38 cellular contexts compared by ENCODE assay signal in genomic region chr10:101826852-101827434, GRCh38. TPM values are rescaled to one million over a fixed set of nuclear protein-coding genes. Genes with fewer than 3 reads are reported as not detected.
DNase-seq lines count a peak whose midpoint lies in the region; ATAC-seq and TF ChIP-seq lines count a peak whose summit lies in the region.
"Had no signal": no experiment of that assay in that cellular context is flagged by ENCODE, and none has a peak within 500 bp of the region (broad histone marks: within the 10 kb centered on the region; RNA-seq: fewer than 3 reads in every experiment).

No MANE protein-coding gene starts in this region.

- peaks cover 23% of the 10 kb centered on the region for H3K4me1 Mint-ChIP-seq in activated CD8-positive, alpha-beta memory T cell treated with anti-CD3 and anti-CD28 coated beads, Interleukin-2, amount 10 ng/mL, durations not matched to agents 7 days and 5 days
- H3K4me1 Mint-ChIP-seq in immature natural killer cell: peaks cover 21 to 31% of the 10 kb centered on the region in 2 donors
- H3K4me1 Mint-ChIP-seq in stimulated activated memory B cell treated with anti-CD40 and anti-IgM and Interleukin-4, amounts not matched to agents 10 μg/mL and 1 μg/mL and 100 μg/mL, for 72 hours: peaks cover 24% of the 10 kb centered on the region

- no peaks in the 10 kb centered on the region for H3K9me3 Mint-ChIP-seq in activated CD8-positive, alpha-beta memory T cell treated with anti-CD3 and anti-CD28 coated beads, Interleukin-2, amount 10 ng/mL, durations not matched to agents 7 days and 5 days (ENCODE audit: low read depth)
- peaks cover 0 to 2% (median 0%) of the 10 kb centered on the region in 6 donors for H3K9me3 Mint-ChIP-seq in immature natural killer cell
- H3K9me3 Mint-ChIP-seq in stimulated activated memory B cell treated with anti-CD40 and anti-IgM and Interleukin-4, amounts not matched to agents 10 μg/mL and 1 μg/mL and 100 μg/mL, for 72 hours: no peaks in the 10 kb centered on the region
- H3K9me3 Mint-ChIP-seq: activated CD4-positive, alpha-beta memory T cell treated with anti-CD3 and anti-CD28 coated beads for 36 hours; activated naive CD4-positive, alpha-beta T cell treated with anti-CD3 and anti-CD28 coated beads, Interleukin-2, amount 50 U/mL, for 72 hours; effector memory CD8-positive, alpha-beta T cell; HFFc6 had no signal

- no peak for ATAC-seq in activated CD8-positive, alpha-beta memory T cell treated with anti-CD3 and anti-CD28 coated beads, Interleukin-2, amount 10 ng/mL, durations not matched to agents 7 days and 5 days
- ATAC-seq in stimulated activated memory B cell treated with anti-CD40 and anti-IgM and Interleukin-4, amounts not matched to agents 10 μg/mL and 1 μg/mL and 100 μg/mL, for 72 hours: no peak
- no peak for ATAC-seq in GM18861 (IDR thresholded peaks at IDR 0.05; ENCODE audit: unreplicated experiment)
- ATAC-seq: activated CD4-positive, CD25-positive, alpha-beta regulatory T cell treated with anti-CD3 and anti-CD28 coated beads, Interleukin-2, amount 50 U/mL, for 24 hours; activated naive CD4-positive, alpha-beta T cell treated with anti-CD3 and anti-CD28 coated beads, Interleukin-2, amount 50 U/mL, for 72 hours; effector memory CD8-positive, alpha-beta T cell; naive thymus-derived CD8-positive, alpha-beta T cell had no signal

- peaks cover 3% of the 10 kb centered on the region for H3K36me3 Mint-ChIP-seq in activated CD8-positive, alpha-beta memory T cell treated with anti-CD3 and anti-CD28 coated beads, Interleukin-2, amount 10 ng/mL, durations not matched to agents 7 days and 5 days
- H3K36me3 Mint-ChIP-seq in immature natural killer cell: peaks cover 0 to 8% (median 0%) of the 10 kb centered on the region in 3 donors
- no peaks in the 10 kb centered on the region for H3K36me3 Mint-ChIP-seq in stimulated activated memory B cell treated with anti-CD40 and anti-IgM and Interleukin-4, amounts not matched to agents 10 μg/mL and 1 μg/mL and 100 μg/mL, for 72 hours
- H3K36me3 Mint-ChIP-seq: activated CD4-positive, alpha-beta memory T cell treated with anti-CD3 and anti-CD28 coated beads for 36 hours; activated naive CD4-positive, alpha-beta T cell treated with anti-CD3 and anti-CD28 coated beads, Interleukin-2, amount 50 U/mL, for 72 hours had no signal

- no peak for DNase-seq in activated CD8-positive, alpha-beta memory T cell treated with anti-CD3 and anti-CD28 coated beads, Interleukin-2, amount 10 ng/mL, durations not matched to agents 7 days and 5 days
- DNase-seq in activated CD8-positive, alpha-beta memory T cell treated with anti-CD3 and anti-CD28 coated beads, Interleukin-2, amount 50 U/mL, for 4 hours: no peak
- DNase-seq in GM20000 (ENCODE audit: low spot score): peak; percentile 2
- no peak for DNase-seq in immature natural killer cell
- DNase-seq in stimulated activated CD8-positive, alpha-beta memory T cell treated with anti-CD3 and anti-CD28 coated beads, Interleukin-4, amount 100 ng/mL, for 48 hours: no peak
- no peak for DNase-seq in NCI-H2171 treated with DMSO at 0.1 percent for 48 hours (lab: John Stamatoyannopoulos, UW)
- DNase-seq: activated CD4-positive, alpha-beta memory T cell treated with anti-CD3 and anti-CD28 coated beads for 36 hours; activated CD8-positive, alpha-beta memory T cell treated with anti-CD3 and anti-CD28 coated beads, Interleukin-2, amount 50 U/mL, for 48 hours; AML-193; anterior cingulate cortex; cortex of kidney; DMS 273 treated with DMSO at 0.1 percent for 48 hours; effector memory CD8-positive, alpha-beta T cell; GOT3; HFFc6; KBM-7; naive thymus-derived CD8-positive, alpha-beta T cell; NCI-H1092 treated with DMSO at 0.1 percent for 48 hours; NCI-H1694 treated with DMSO at 0.1 percent for 48 hours; NCI-H2171; NCI-H510A; RPMI8226; stimulated activated naive CD4-positive, alpha-beta T cell; upper lobe of left lung had no signal

- H3K27me3 Mint-ChIP-seq in activated CD8-positive, alpha-beta memory T cell treated with anti-CD3 and anti-CD28 coated beads, Interleukin-2, amount 10 ng/mL, durations not matched to agents 7 days and 5 days: no peaks in the 10 kb centered on the region
- peaks cover 9 to 21% (median 18%) of the 10 kb centered on the region in 3 donors for H3K27me3 Mint-ChIP-seq in immature natural killer cell (ENCODE audit: low read depth in 3 of 3)
- no peaks in the 10 kb centered on the region for H3K27me3 Mint-ChIP-seq in stimulated activated memory B cell treated with anti-CD40 and anti-IgM and Interleukin-4, amounts not matched to agents 10 μg/mL and 1 μg/mL and 100 μg/mL, for 72 hours
- H3K27me3 Mint-ChIP-seq: activated CD4-positive, alpha-beta memory T cell treated with anti-CD3 and anti-CD28 coated beads for 36 hours; effector memory CD8-positive, alpha-beta T cell had no signal

- H3K4me3 Mint-ChIP-seq in activated CD8-positive, alpha-beta memory T cell treated with anti-CD3 and anti-CD28 coated beads, Interleukin-2, amount 10 ng/mL, durations not matched to agents 7 days and 5 days: no peak overlapping the region
- peak overlapping the region in 3 of 5 donors; percentile 1 to 60 (median 50) for H3K4me3 Mint-ChIP-seq in immature natural killer cell
- peak overlapping the region; percentile 4 for H3K4me3 Mint-ChIP-seq in stimulated activated memory B cell treated with anti-CD40 and anti-IgM and Interleukin-4, amounts not matched to agents 10 μg/mL and 1 μg/mL and 100 μg/mL, for 72 hours
- H3K4me3 Mint-ChIP-seq: activated CD4-positive, alpha-beta memory T cell treated with anti-CD3 and anti-CD28 coated beads for 36 hours; effector memory CD8-positive, alpha-beta T cell; HFFc6 had no signal

- H3K27ac Mint-ChIP-seq in activated CD8-positive, alpha-beta memory T cell treated with anti-CD3 and anti-CD28 coated beads, Interleukin-2, amount 10 ng/mL, durations not matched to agents 7 days and 5 days: peak overlapping the region; percentile 2
- peak overlapping the region in 1 of 6 donors; percentile 37 for H3K27ac Mint-ChIP-seq in immature natural killer cell
- H3K27ac Mint-ChIP-seq in stimulated activated memory B cell treated with anti-CD40 and anti-IgM and Interleukin-4, amounts not matched to agents 10 μg/mL and 1 μg/mL and 100 μg/mL, for 72 hours: peak overlapping the region; percentile 38
- H3K27ac Mint-ChIP-seq: activated CD4-positive, alpha-beta memory T cell treated with anti-CD3 and anti-CD28 coated beads for 36 hours; activated naive CD4-positive, alpha-beta T cell treated with anti-CD3 and anti-CD28 coated beads, Interleukin-2, amount 50 U/mL, for 72 hours; HFFc6 had no signal

- no peak for TF ChIP-seq CTCF in GM20000 (IDR thresholded peaks at IDR 0.05; ENCODE audit: extremely low read depth, missing control alignments)

- CTCF ChIA-PET in activated CD8-positive, alpha-beta memory T cell treated with anti-CD3 and anti-CD28 coated beads, Interleukin-2, amount 10 ng/mL, durations not matched to agents 7 days and 5 days (lab: Charles Lee): interaction anchor here (1.0 to 2.1 kb wide), 3 partner anchors 9 to 14 kb away, joined by 3 to 10 read pairs (median 7); no protein-coding TSS in a partner anchor

RNA-seq across cellular contexts. Expression of gene OGA, which starts 8.7 kb away (rescaled TPM):
- 100 to 1,000 TPM; 120 to 139 TPM for total RNA-seq in activated CD8-positive, alpha-beta memory T cell treated with anti-CD3 and anti-CD28 coated beads, Interleukin-2, amount 10 ng/mL, durations not matched to agents 7 days and 5 days
- 10 to 100 TPM; 32.0 to 57.0 (median 46.6) TPM for polyA plus RNA-seq in immature natural killer cell

RNA-seq across cellular contexts. Expression of gene KCNIP2, which starts 16.7 kb away (rescaled TPM):
- 1 to 10 TPM; 1.6 to 2.3 TPM for total RNA-seq in activated CD8-positive, alpha-beta memory T cell treated with anti-CD3 and anti-CD28 coated beads, Interleukin-2, amount 10 ng/mL, durations not matched to agents 7 days and 5 days
- polyA plus RNA-seq in immature natural killer cell: not detected
- polyA plus RNA-seq: naive thymus-derived CD8-positive, alpha-beta T cell had no signal

RNA-seq across cellular contexts. Expression of gene NPM3, which starts 43.7 kb away (rescaled TPM):
- 10 to 100 TPM; 46.1 to 75.4 TPM for total RNA-seq in activated CD8-positive, alpha-beta memory T cell treated with anti-CD3 and anti-CD28 coated beads, Interleukin-2, amount 10 ng/mL, durations not matched to agents 7 days and 5 days
- polyA plus RNA-seq in immature natural killer cell: 1 to 10 TPM; 1.5 to 8.8 (median 4.7) TPM

RNA-seq across cellular contexts. Expression of gene FGF8, which starts 51.0 kb away (rescaled TPM):
- not detected for total RNA-seq in activated CD8-positive, alpha-beta memory T cell treated with anti-CD3 and anti-CD28 coated beads, Interleukin-2, amount 10 ng/mL, durations not matched to agents 7 days and 5 days
- not detected for polyA plus RNA-seq in immature natural killer cell
- total RNA-seq: activated CD4-positive, alpha-beta memory T cell treated with anti-CD3 and anti-CD28 coated beads for 36 hours; activated naive CD4-positive, alpha-beta T cell treated with anti-CD3 and anti-CD28 coated beads, Interleukin-2, amount 50 U/mL, for 72 hours; breast epithelium; HFFc6; HT1080; kidney epithelial cell; M059J; naive thymus-derived CD8-positive, alpha-beta T cell; ovary; renal cortical epithelial cell; SK-MEL-5; T-helper 1 cell treated with Interleukin-12 subunit alpha and Interleukin-12 subunit beta and Interleukin-4 antibody, amounts not matched to agents 30 ng/mL and 1 ng/mL, for 36 hours had no signal
- polyA plus RNA-seq: esophagus; liver; naive thymus-derived CD8-positive, alpha-beta T cell; ovary had no signal
